In the genomic region with DNA sequence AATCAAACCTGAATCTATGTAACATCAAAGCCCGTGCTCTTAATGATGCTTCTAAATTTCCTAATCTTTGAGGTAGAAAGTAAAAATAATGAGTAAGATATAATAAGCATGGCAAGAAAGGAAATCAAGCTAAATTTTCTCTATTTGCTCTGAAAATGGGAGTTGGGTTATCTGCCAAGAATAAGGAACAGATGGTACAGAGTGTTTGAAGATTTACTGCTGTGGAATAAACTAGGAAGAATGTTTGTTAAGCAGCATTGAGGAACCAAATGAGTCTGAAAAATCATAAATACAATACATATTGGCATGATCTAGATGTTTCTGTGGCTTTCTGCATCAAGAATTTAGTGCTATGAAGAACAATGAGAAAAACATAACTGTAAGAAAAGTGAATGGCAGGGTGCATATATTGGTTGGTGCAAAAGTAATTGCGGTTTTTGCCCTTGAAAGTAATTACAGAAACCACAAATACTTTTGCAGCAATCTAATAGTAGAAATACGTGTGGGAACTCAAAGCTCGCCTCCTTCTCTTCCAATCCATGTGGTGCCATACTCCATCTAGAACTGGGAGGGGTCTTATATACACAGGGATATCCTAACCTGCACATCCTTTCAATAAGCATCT, we compare ENCODE assay signal across 1 cellular context.
TF ChIP-seq lines count a peak whose summit lies in the region.

No MANE protein-coding gene starts in this region.

TF ChIP-seq in HepG2, 621 proteins besides CTCF, POLR2A, EP300 and RAD21 (continued from another document):
- TF ChIP-seq, protein P1, sequence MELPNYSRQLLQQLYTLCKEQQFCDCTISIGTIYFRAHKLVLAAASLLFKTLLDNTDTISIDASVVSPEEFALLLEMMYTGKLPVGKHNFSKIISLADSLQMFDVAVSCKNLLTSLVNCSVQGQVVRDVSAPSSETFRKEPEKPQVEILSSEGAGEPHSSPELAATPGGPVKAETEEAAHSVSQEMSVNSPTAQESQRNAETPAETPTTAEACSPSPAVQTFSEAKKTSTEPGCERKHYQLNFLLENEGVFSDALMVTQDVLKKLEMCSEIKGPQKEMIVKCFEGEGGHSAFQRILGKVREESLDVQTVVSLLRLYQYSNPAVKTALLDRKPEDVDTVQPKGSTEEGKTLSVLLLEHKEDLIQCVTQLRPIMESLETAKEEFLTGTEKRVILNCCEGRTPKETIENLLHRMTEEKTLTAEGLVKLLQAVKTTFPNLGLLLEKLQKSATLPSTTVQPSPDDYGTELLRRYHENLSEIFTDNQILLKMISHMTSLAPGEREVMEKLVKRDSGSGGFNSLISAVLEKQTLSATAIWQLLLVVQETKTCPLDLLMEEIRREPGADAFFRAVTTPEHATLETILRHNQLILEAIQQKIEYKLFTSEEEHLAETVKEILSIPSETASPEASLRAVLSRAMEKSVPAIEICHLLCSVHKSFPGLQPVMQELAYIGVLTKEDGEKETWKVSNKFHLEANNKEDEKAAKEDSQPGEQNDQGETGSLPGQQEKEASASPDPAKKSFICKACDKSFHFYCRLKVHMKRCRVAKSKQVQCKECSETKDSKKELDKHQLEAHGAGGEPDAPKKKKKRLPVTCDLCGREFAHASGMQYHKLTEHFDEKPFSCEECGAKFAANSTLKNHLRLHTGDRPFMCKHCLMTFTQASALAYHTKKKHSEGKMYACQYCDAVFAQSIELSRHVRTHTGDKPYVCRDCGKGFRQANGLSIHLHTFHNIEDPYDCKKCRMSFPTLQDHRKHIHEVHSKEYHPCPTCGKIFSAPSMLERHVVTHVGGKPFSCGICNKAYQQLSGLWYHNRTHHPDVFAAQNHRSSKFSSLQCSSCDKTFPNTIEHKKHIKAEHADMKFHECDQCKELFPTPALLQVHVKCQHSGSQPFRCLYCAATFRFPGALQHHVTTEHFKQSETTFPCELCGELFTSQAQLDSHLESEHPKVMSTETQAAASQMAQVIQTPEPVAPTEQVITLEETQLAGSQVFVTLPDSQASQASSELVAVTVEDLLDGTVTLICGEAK (IDR thresholded peaks at IDR 0.05): peak; percentile 88
- TF ChIP-seq, protein P1 (CRISPR knock-in tag; IDR thresholded peaks at IDR 0.05): no peak
TF ChIP-seq in HepG2: peak in this region for 1.
